1 cellular context compared by ENCODE assay signal in the genomic region with DNA sequence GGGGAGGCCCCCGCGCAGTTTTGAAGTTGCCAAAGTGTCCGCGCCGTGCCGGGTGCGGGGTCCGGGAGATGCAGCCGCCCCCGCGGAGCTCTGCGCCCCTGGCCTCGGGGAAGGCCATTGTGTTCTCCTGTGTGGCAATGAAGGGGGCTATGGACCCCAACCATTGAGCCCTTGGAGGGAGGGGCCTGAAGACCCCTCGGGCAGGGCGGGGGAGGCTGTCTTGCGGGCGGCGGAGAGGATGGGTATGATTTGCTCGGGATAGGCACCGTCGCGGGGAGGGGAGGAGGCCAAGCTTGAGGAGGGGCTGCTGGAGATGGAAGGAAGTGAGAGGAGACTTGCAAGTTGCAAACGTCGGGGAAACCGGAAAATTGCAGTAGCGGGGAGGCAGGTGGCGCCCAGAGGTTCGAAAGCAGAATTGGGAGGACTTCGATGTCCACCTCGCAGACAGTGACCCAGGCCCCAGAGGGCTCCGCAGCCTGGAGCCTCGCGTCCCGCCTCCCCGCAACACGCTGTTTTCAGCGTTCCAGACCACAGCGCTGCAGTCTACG.
A peak's percentile ranks its signal among the peaks of the same experiment; 100 is the strongest.
TF ChIP-seq lines count a peak whose summit lies in the region.

No MANE protein-coding gene starts in this region.

TF ChIP-seq in HepG2, 621 proteins besides CTCF, POLR2A, EP300 and RAD21:
- TF ChIP-seq EZH2 (conservative IDR thresholded peaks at IDR 0.05; ENCODE audit: low read depth, low read length) = peak; percentile 51; the same call in 1 of the 2 replicates
- TF ChIP-seq ATRX (CRISPR knock-in tag; IDR thresholded peaks at IDR 0.05; ENCODE audit: borderline replicate concordance) = no peak
